In genomic region chr1:156693858-156694562, GRCh38 we compare ENCODE assay signal across 1 cellular context.
A peak's percentile ranks its signal among the peaks of the same experiment; 100 is the strongest.
TF ChIP-seq lines count a peak whose summit lies in the region.

No MANE protein-coding gene starts in this region.

TF ChIP-seq in K562, 482 proteins besides CTCF, POLR2A, EP300 and RAD21 (continued from another document and continues in another):
- TF ChIP-seq RREB1 (CRISPR knock-in tag; IDR thresholded peaks at IDR 0.05) (peak; percentile 39; the same call in 1 of the 2 replicates), ZNF639 (CRISPR knock-in tag; conservative IDR thresholded peaks at IDR 0.05 in 1 of 2, IDR thresholded peaks at IDR 0.05 in 1 of 2) (peak in 1 of 2 experiments; percentile 74; a peak in 2 of 4 replicates), HDAC2 (IDR thresholded peaks at IDR 0.05) (0 out of 2 replicates have a peak, but pooled peaks have one; percentile 16), PTRF (tag; IDR thresholded peaks at IDR 0.05) (peak; percentile 86), THRB (CRISPR knock-in tag; conservative IDR thresholded peaks at IDR 0.05) (peak; percentile 65; the same call in 1 of the 2 replicates), NCOA2 (IDR thresholded peaks at IDR 0.05; ENCODE audit: partially characterized antibody in 2 of 2) (no peak), ESRRB (CRISPR knock-in tag; IDR thresholded peaks at IDR 0.05; ENCODE audit: borderline replicate concordance) (no peak), ZNF696 (CRISPR knock-in tag; conservative IDR thresholded peaks at IDR 0.05) (no peak), ZNF280A (IDR thresholded peaks at IDR 0.05; ENCODE audit: low read depth, partially characterized antibody) (no peak), SETDB1 (IDR thresholded peaks at IDR 0.05; ENCODE audit: low read length) (no peak), NRF1 (conservative IDR thresholded peaks at IDR 0.05 in 1 of 2, IDR thresholded peaks at IDR 0.05 in 1 of 2) (peak; percentile 42 to 49; a peak in 3 of 4 replicates), POLR3G (IDR thresholded peaks at IDR 0.05; ENCODE audit: extremely low read depth, insufficient read length, insufficient replicate concordance) (no peak), NR2C2 (CRISPR knock-in tag; IDR thresholded peaks at IDR 0.05) (no peak), NR2C2 (tag; IDR thresholded peaks at IDR 0.05) (no peak), RFX1 (IDR thresholded peaks at IDR 0.05) (no peak), ZNF699 (CRISPR knock-in tag; IDR thresholded peaks at IDR 0.05; ENCODE audit: insufficient replicate concordance) (no peak), CREBBP (IDR thresholded peaks at IDR 0.05; ENCODE audit: low read depth, low read length) (no peak), TCF7L2 (IDR thresholded peaks at IDR 0.05; ENCODE audit: low read depth, low read length) (no peak), ASH1L (IDR thresholded peaks at IDR 0.05; ENCODE audit: borderline replicate concordance, low read depth, partially characterized antibody) (no peak), ZNF77 (CRISPR knock-in tag; IDR thresholded peaks at IDR 0.05) (no peak), TARDBP (IDR thresholded peaks at IDR 0.05) (no peak), SRF (CRISPR knock-in tag; IDR thresholded peaks at IDR 0.05) (peak in 1 of 2 experiments; percentile 71; a peak in 1 of 4 replicates), ZBTB17 (CRISPR knock-in tag; IDR thresholded peaks at IDR 0.05) (peak; percentile 55), NEUROD1 (IDR thresholded peaks at IDR 0.05; ENCODE audit: borderline replicate concordance, low read depth, low read length, partially characterized antibody) (peak; percentile 37), RUNX1 (IDR thresholded peaks at IDR 0.05; ENCODE audit: low read depth) (no peak), EGR1 (conservative IDR thresholded peaks at IDR 0.05) (no peak)
- TF ChIP-seq, protein P1, sequence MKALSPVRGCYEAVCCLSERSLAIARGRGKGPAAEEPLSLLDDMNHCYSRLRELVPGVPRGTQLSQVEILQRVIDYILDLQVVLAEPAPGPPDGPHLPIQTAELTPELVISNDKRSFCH (CRISPR knock-in tag; IDR thresholded peaks at IDR 0.05), result 0 out of 2 replicates have a peak, but pooled peaks have one; percentile 17
- TF ChIP-seq, protein P1 (tag; IDR thresholded peaks at IDR 0.05), result peak; percentile 93
- TF ChIP-seq, protein P2, sequence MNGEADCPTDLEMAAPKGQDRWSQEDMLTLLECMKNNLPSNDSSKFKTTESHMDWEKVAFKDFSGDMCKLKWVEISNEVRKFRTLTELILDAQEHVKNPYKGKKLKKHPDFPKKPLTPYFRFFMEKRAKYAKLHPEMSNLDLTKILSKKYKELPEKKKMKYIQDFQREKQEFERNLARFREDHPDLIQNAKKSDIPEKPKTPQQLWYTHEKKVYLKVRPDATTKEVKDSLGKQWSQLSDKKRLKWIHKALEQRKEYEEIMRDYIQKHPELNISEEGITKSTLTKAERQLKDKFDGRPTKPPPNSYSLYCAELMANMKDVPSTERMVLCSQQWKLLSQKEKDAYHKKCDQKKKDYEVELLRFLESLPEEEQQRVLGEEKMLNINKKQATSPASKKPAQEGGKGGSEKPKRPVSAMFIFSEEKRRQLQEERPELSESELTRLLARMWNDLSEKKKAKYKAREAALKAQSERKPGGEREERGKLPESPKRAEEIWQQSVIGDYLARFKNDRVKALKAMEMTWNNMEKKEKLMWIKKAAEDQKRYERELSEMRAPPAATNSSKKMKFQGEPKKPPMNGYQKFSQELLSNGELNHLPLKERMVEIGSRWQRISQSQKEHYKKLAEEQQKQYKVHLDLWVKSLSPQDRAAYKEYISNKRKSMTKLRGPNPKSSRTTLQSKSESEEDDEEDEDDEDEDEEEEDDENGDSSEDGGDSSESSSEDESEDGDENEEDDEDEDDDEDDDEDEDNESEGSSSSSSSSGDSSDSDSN (IDR thresholded peaks at IDR 0.05; ENCODE audit: borderline replicate concordance in 1 of 2, low read depth in 2 of 2, low read length in 2 of 2), result peak in 1 of 2 experiments; percentile 78; a peak in 1 of 4 replicates
- TF ChIP-seq, protein P3, sequence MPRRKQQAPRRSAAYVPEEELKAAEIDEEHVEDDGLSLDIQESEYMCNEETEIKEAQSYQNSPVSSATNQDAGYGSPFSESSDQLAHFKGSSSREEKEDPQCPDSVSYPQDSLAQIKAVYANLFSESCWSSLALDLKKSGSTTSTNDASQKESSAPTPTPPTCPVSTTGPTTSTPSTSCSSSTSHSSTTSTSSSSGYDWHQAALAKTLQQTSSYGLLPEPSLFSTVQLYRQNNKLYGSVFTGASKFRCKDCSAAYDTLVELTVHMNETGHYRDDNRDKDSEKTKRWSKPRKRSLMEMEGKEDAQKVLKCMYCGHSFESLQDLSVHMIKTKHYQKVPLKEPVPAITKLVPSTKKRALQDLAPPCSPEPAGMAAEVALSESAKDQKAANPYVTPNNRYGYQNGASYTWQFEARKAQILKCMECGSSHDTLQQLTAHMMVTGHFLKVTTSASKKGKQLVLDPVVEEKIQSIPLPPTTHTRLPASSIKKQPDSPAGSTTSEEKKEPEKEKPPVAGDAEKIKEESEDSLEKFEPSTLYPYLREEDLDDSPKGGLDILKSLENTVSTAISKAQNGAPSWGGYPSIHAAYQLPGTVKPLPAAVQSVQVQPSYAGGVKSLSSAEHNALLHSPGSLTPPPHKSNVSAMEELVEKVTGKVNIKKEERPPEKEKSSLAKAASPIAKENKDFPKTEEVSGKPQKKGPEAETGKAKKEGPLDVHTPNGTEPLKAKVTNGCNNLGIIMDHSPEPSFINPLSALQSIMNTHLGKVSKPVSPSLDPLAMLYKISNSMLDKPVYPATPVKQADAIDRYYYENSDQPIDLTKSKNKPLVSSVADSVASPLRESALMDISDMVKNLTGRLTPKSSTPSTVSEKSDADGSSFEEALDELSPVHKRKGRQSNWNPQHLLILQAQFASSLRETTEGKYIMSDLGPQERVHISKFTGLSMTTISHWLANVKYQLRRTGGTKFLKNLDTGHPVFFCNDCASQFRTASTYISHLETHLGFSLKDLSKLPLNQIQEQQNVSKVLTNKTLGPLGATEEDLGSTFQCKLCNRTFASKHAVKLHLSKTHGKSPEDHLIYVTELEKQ (CRISPR knock-in tag; IDR thresholded peaks at IDR 0.05), result no peak
- TF ChIP-seq, protein P4, sequence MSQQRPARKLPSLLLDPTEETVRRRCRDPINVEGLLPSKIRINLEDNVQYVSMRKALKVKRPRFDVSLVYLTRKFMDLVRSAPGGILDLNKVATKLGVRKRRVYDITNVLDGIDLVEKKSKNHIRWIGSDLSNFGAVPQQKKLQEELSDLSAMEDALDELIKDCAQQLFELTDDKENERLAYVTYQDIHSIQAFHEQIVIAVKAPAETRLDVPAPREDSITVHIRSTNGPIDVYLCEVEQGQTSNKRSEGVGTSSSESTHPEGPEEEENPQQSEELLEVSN (IDR thresholded peaks at IDR 0.05; ENCODE audit: borderline replicate concordance in 1 of 2, extremely low read depth in 1 of 2, insufficient read depth in 1 of 2, insufficient read length in 1 of 2, low read depth in 1 of 2, low read length in 1 of 2, poor library complexity in 1 of 2, severe bottlenecking in 1 of 2), result no peak
- TF ChIP-seq, protein P5, sequence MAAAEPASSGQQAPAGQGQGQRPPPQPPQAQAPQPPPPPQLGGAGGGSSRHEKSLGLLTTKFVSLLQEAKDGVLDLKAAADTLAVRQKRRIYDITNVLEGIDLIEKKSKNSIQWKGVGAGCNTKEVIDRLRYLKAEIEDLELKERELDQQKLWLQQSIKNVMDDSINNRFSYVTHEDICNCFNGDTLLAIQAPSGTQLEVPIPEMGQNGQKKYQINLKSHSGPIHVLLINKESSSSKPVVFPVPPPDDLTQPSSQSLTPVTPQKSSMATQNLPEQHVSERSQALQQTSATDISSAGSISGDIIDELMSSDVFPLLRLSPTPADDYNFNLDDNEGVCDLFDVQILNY (CRISPR knock-in tag; IDR thresholded peaks at IDR 0.05), result no peak
